In genomic region chr1:35563166-35563565, GRCh38 we compare ENCODE assay signal across 11 cellular contexts.
"Had no signal": no experiment of that assay in that cellular context is flagged by ENCODE, and none has a peak within 500 bp of the region (broad histone marks: within the 10 kb centered on the region; RNA-seq: fewer than 3 reads in every experiment).

No MANE protein-coding gene starts in this region.

- H3K27ac Mint-ChIP-seq: activated naive CD4-positive, alpha-beta T cell treated with anti-CD3 and anti-CD28 coated beads, Interleukin-2, amount 10 ng/mL, durations not matched to agents 7 days and 5 days had no signal

- H3K9me3 ChIP-seq: adrenal gland, neutrophil had no signal

- DNase-seq: activated CD4-positive, alpha-beta T cell treated with anti-CD3 and anti-CD28 coated beads, Interleukin-2, amount 50 U/mL, for 1 hour; activated naive CD4-positive, alpha-beta T cell treated with anti-CD3 and anti-CD28 coated beads, Interleukin-2, amount 10 ng/mL, durations not matched to agents 7 days and 5 days; dorsolateral prefrontal cortex; retina; stimulated activated naive CD4-positive, alpha-beta T cell; trophoblast cell had no signal

- H3K9me3 Mint-ChIP-seq: activated naive CD4-positive, alpha-beta T cell treated with anti-CD3 and anti-CD28 coated beads, Interleukin-2, amount 10 ng/mL, durations not matched to agents 7 days and 5 days had no signal

- H3K27me3 Mint-ChIP-seq: activated naive CD4-positive, alpha-beta T cell treated with anti-CD3 and anti-CD28 coated beads, Interleukin-2, amount 10 ng/mL, durations not matched to agents 7 days and 5 days had no signal

- H3K36me3 ChIP-seq: cardiac muscle cell, neutrophil had no signal

- H3K4me3 Mint-ChIP-seq: activated naive CD4-positive, alpha-beta T cell treated with anti-CD3 and anti-CD28 coated beads, Interleukin-2, amount 10 ng/mL, durations not matched to agents 7 days and 5 days had no signal

- H3K4me1 ChIP-seq: parathyroid adenoma had no signal

- H3K4me3 ChIP-seq: adrenal gland, cardiac muscle cell, lung had no signal

- H3K27me3 ChIP-seq: adrenal gland, dorsolateral prefrontal cortex, neutrophil had no signal

- H3K27ac ChIP-seq: adrenal gland, cardiac muscle cell, neutrophil, parathyroid adenoma had no signal
